In genomic region chr1:151189638-151190445, GRCh38 we compare ENCODE assay signal across 8 cellular contexts. TPM values are rescaled to one million over a fixed set of nuclear protein-coding genes. Genes with fewer than 3 reads are reported as not detected.
DNase-seq lines count a peak whose midpoint lies in the region; ATAC-seq and TF ChIP-seq lines count a peak whose summit lies in the region.

TSS of gene VPS72 (minus strand) at chr1:151190197. CDS start at chr1:151190121, 76 bp downstream.

- H3K4me1 ChIP-seq in left ventricle myocardium inferior (peaks cover 32% of the 10 kb centered on the region), psoas muscle (peaks cover 26% of the 10 kb centered on the region), urinary bladder (ENCODE audit: insufficient read depth) (no peaks in the 10 kb centered on the region)

- peak within 1 kb of the TSS; percentile 100 for H3K4me3 Mint-ChIP-seq in T-helper 17 cell

- no peaks in the 10 kb centered on the region for H3K27me3 ChIP-seq in left ventricle myocardium inferior (ENCODE audit: low read depth)
- H3K27me3 ChIP-seq in psoas muscle (ENCODE audit: insufficient read depth in 3 of 3, low read length in 2 of 3), result no peaks in the 10 kb centered on the region

- TF ChIP-seq POLR2A in GM15510 (IDR thresholded peaks at IDR 0.05; ENCODE audit: borderline replicate concordance, extremely low read depth, insufficient read length), result peak; percentile 89

- H3K27me3 Mint-ChIP-seq in T-helper 17 cell, result no peaks in the 10 kb centered on the region

- H3K27ac ChIP-seq in left ventricle myocardium inferior (replicated peaks), result peak within 1 kb of the TSS; percentile 86
- peak within 1 kb of the TSS; percentile 88 for H3K27ac ChIP-seq in psoas muscle
- peak within 1 kb of the TSS; percentile 75 for H3K27ac ChIP-seq in urinary bladder (ENCODE audit: low read depth)

- WGBS in psoas muscle, 3 donors, result 0 to 1% (median 1%) methylated on average over 42 of the region's 42 CpGs
- under 1% methylated on average over 42 of the region's 42 CpGs for WGBS in urinary bladder

- peaks cover 4% of the 10 kb centered on the region for H3K36me3 Mint-ChIP-seq in T-helper 17 cell (ENCODE audit: low read depth)

- ATAC-seq in HG02884 (IDR thresholded peaks at IDR 0.05; ENCODE audit: unreplicated experiment), result peak; percentile 82
- peak; percentile 95 for ATAC-seq in T-helper 17 cell
- ATAC-seq in psoas muscle, result peak; percentile 86 to 96 (median 91)

- TF ChIP-seq CTCF in left ventricle myocardium inferior (IDR thresholded peaks at IDR 0.05; ENCODE audit: borderline replicate concordance), result peak; percentile 28
- TF ChIP-seq CTCF in psoas muscle (IDR thresholded peaks at IDR 0.05), result peak; percentile 26

- H3K4me1 Mint-ChIP-seq in T-helper 17 cell, result peaks cover 26% of the 10 kb centered on the region

- peak; percentile 93 for DNase-seq in NCI-H187 (lab: John Stamatoyannopoulos, UW)
- peak; percentile 71 to 79 (median 74) for DNase-seq in T-helper 17 cell
- DNase-seq in amniotic stem cell (lab: John Stamatoyannopoulos, UW), result peak; percentile 80
- DNase-seq in left ventricle myocardium inferior, result peak; percentile 83
- peak; percentile 85 to 91 for DNase-seq in psoas muscle

- peak within 1 kb of the TSS; percentile 100 for H3K27ac Mint-ChIP-seq in T-helper 17 cell

- intact Hi-C loops in left ventricle myocardium inferior (cut with micrococcal nuclease), result no loop called here
- intact Hi-C loops in psoas muscle (cut with DNase I), result no loop called here

- H3K4me3 ChIP-seq in left ventricle myocardium inferior (peak within 1 kb of the TSS; percentile 87), psoas muscle (peak within 1 kb of the TSS; percentile 75), urinary bladder (ENCODE audit: low read depth, low read length) (peak within 1 kb of the TSS; percentile 78)

- H3K36me3 ChIP-seq in left ventricle myocardium inferior, result peaks cover 12% of the 10 kb centered on the region
- H3K36me3 ChIP-seq in psoas muscle (ENCODE audit: insufficient read depth in 1 of 2, low read depth in 1 of 2), result peaks cover 4 to 15% of the 10 kb centered on the region in 2 donors
- no peaks in the 10 kb centered on the region for H3K36me3 ChIP-seq in urinary bladder (ENCODE audit: insufficient read depth)

- no peaks in the 10 kb centered on the region for H3K9me3 ChIP-seq in T-helper 17 cell (ENCODE audit: control insufficient read depth, low read length, poor library complexity, severe bottlenecking)
- no peaks in the 10 kb centered on the region for H3K9me3 ChIP-seq in left ventricle myocardium inferior (replicated peaks)
- H3K9me3 ChIP-seq in psoas muscle, result no peaks in the 10 kb centered on the region

RNA-seq across cellular contexts. Expression of gene VPS72, which starts in this region (rescaled TPM):
- total RNA-seq in T-helper 17 cell (10 to 100 TPM; 27.4 to 33.2 TPM), left ventricle myocardium inferior (40.5 TPM), psoas muscle (100 to 1,000 TPM in 1 of 4 donors, 10 to 100 TPM in 3; 38.6 to 112 (median 59.8) TPM), urinary bladder (32.1 TPM)
- polyA plus RNA-seq in psoas muscle (100 to 1,000 TPM in 1 of 3 donors, 10 to 100 TPM in 2; 30.8 to 100 (median 70.7) TPM), urinary bladder (44.4 TPM)

Comparison
In these comparisons a context has a peak if more than half of its experiments do, and no peak if none do; other contexts are left out.
1. Peak in every context shown above with its lines: DNase-seq, ATAC-seq, H3K4me3 ChIP-seq and H3K27ac ChIP-seq.